ENCODE assay signal across 2 cellular contexts in genomic region chr17:4771519-4772234, GRCh38.
TF ChIP-seq lines count a peak whose summit lies in the region.

TM4SF5 (plus strand) TSS chr17:4771886; CDS start chr17:4771923, 37 bp downstream.

TF ChIP-seq in IMR-90, 13 proteins besides CTCF, POLR2A, EP300 and RAD21 (continued from another document):
- TF ChIP-seq, protein P1, sequence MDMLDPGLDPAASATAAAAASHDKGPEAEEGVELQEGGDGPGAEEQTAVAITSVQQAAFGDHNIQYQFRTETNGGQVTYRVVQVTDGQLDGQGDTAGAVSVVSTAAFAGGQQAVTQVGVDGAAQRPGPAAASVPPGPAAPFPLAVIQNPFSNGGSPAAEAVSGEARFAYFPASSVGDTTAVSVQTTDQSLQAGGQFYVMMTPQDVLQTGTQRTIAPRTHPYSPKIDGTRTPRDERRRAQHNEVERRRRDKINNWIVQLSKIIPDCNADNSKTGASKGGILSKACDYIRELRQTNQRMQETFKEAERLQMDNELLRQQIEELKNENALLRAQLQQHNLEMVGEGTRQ (IDR thresholded peaks at IDR 0.05; ENCODE audit: low read depth, low read length) = no peak
- TF ChIP-seq, protein P2, sequence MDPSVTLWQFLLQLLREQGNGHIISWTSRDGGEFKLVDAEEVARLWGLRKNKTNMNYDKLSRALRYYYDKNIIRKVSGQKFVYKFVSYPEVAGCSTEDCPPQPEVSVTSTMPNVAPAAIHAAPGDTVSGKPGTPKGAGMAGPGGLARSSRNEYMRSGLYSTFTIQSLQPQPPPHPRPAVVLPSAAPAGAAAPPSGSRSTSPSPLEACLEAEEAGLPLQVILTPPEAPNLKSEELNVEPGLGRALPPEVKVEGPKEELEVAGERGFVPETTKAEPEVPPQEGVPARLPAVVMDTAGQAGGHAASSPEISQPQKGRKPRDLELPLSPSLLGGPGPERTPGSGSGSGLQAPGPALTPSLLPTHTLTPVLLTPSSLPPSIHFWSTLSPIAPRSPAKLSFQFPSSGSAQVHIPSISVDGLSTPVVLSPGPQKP (IDR thresholded peaks at IDR 0.05; ENCODE audit: borderline replicate concordance, low read depth, low read length) = no peak
- TF ChIP-seq FOS (IDR thresholded peaks at IDR 0.05; ENCODE audit: low read depth, low read length) = no peak

TF ChIP-seq in liver, 16 proteins besides CTCF, POLR2A, EP300 and RAD21 (continued from another document):
- TF ChIP-seq, protein P3, sequence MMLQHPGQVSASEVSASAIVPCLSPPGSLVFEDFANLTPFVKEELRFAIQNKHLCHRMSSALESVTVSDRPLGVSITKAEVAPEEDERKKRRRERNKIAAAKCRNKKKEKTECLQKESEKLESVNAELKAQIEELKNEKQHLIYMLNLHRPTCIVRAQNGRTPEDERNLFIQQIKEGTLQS (IDR thresholded peaks at IDR 0.05) = no peak
- TF ChIP-seq TAF1 (conservative IDR thresholded peaks at IDR 0.05) = peak; percentile 58
- TF ChIP-seq NR2F2 (IDR thresholded peaks at IDR 0.05) = no peak
- peak; percentile 50 for TF ChIP-seq FOXA2 (IDR thresholded peaks at IDR 0.05)
- TF ChIP-seq, protein P4, sequence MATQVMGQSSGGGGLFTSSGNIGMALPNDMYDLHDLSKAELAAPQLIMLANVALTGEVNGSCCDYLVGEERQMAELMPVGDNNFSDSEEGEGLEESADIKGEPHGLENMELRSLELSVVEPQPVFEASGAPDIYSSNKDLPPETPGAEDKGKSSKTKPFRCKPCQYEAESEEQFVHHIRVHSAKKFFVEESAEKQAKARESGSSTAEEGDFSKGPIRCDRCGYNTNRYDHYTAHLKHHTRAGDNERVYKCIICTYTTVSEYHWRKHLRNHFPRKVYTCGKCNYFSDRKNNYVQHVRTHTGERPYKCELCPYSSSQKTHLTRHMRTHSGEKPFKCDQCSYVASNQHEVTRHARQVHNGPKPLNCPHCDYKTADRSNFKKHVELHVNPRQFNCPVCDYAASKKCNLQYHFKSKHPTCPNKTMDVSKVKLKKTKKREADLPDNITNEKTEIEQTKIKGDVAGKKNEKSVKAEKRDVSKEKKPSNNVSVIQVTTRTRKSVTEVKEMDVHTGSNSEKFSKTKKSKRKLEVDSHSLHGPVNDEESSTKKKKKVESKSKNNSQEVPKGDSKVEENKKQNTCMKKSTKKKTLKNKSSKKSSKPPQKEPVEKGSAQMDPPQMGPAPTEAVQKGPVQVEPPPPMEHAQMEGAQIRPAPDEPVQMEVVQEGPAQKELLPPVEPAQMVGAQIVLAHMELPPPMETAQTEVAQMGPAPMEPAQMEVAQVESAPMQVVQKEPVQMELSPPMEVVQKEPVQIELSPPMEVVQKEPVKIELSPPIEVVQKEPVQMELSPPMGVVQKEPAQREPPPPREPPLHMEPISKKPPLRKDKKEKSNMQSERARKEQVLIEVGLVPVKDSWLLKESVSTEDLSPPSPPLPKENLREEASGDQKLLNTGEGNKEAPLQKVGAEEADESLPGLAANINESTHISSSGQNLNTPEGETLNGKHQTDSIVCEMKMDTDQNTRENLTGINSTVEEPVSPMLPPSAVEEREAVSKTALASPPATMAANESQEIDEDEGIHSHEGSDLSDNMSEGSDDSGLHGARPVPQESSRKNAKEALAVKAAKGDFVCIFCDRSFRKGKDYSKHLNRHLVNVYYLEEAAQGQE (IDR thresholded peaks at IDR 0.05) = peak; percentile 91
- peak; percentile 76 to 86 for TF ChIP-seq RXRA (IDR thresholded peaks at IDR 0.05)
- TF ChIP-seq YY1 (IDR thresholded peaks at IDR 0.05) = peak; percentile 70
- TF ChIP-seq JUND (IDR thresholded peaks at IDR 0.05) = peak in 1 of 2 donors; percentile 33
- TF ChIP-seq FOXA1 (IDR thresholded peaks at IDR 0.05) = peak; percentile 64
TF ChIP-seq in liver: peak in this region for 12.
